13 cellular contexts compared by ENCODE assay signal in the genomic region with DNA sequence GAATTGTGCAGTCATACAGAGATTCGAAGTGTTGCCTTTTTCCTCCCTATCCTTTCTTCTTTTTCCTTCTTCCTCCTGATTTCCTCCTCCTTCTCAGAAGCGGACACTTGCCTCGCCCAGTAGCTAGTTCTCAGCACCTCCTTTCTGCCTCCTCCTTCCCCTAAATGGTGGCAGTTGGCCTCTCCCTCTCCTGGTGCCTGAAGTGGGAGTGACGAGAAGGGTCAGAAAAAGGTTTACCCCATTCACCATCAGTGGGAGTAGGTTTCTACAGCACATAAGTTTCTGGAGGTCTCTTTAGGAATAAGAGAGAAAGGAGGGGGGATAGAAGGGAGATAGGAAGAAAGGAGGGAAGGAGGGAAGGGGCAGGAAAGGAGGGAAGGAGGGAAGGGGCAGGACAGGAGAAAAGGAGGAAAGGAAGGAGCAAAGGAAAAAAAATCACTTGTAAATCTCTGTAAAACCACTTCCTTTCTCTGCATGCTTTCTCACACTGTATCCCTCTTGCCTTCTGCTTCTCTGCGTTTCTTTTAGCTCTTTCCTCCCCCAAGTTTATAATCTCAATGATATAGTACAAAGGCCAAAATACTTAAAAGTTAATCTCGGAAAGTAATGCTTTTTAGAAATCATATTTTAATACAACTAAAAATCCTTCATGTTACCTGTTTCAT. TPM values are rescaled to one million over a fixed set of nuclear protein-coding genes. Genes with fewer than 3 reads are reported as not detected.
DNase-seq lines count a peak whose midpoint lies in the region; ATAC-seq, FAIRE-seq and TF ChIP-seq lines count a peak whose summit lies in the region.
"Had no signal": no experiment of that assay in that cellular context is flagged by ENCODE, and none has a peak within 500 bp of the region (broad histone marks: within the 10 kb centered on the region; RNA-seq: fewer than 3 reads in every experiment).

No MANE protein-coding gene starts in this region.

- CTCF ChIA-PET in T-cell (lab: Charles Lee) = interaction anchor here (0.5 to 3.1 kb wide), 27 partner anchors 11 to 599 kb away, joined by 3 to 44 read pairs (median 5); a partner anchor contains a TSS

- no peaks in the 10 kb centered on the region for H3K27me3 ChIP-seq in skeletal muscle tissue (ENCODE audit: control insufficient read depth in 3 of 3, insufficient read depth in 3 of 3, low read length in 3 of 3)
- H3K27me3 ChIP-seq: left lung had no signal

- peak overlapping the region; percentile 82 to 87 for H3K27ac Mint-ChIP-seq in T-cell
- H3K27ac Mint-ChIP-seq in immature natural killer cell = no peak overlapping the region

- peak overlapping the region; percentile 56 for H3K27ac ChIP-seq in skeletal muscle tissue (ENCODE audit: low read depth, low read length)
- H3K27ac ChIP-seq: PC-9 had no signal

- DNase-seq in Daoy (ENCODE audit: low read depth) = peak; percentile 52
- no peak for DNase-seq in T-cell
- DNase-seq in immature natural killer cell = no peak
- no peak for DNase-seq in mucosa of gallbladder (ENCODE audit: low spot score)
- no peak for DNase-seq in D721Med (ENCODE audit: insufficient read length, low spot score)
- DNase-seq in mesenteric fat pad (ENCODE audit: low spot score) = no peak
- no peak for DNase-seq in foreskin fibroblast
- DNase-seq: stimulated activated CD4-positive, alpha-beta T cell treated with anti-CD3 and anti-CD28 coated beads, Interleukin-1b, Interleukin-23, amount 100 ng/mL, for 48 hours had no signal

- TF ChIP-seq CTCF in D721Med (IDR thresholded peaks at IDR 0.05; ENCODE audit: insufficient read depth, missing control alignments) (no peak), foreskin fibroblast (IDR thresholded peaks at IDR 0.05; ENCODE audit: low read depth, low read length) (no peak)

- H3K4me3 ChIP-seq in skeletal muscle tissue (ENCODE audit: low read length in 3 of 3) (no peak overlapping the region), foreskin fibroblast (ENCODE audit: low read depth in 1 of 2, low read length in 2 of 2) (no peak overlapping the region)
- H3K4me3 ChIP-seq: left lung, PC-9 had no signal

- H3K4me1 ChIP-seq in skeletal muscle tissue (ENCODE audit: control insufficient read depth in 3 of 3, insufficient read depth in 3 of 3, low read length in 3 of 3) = peaks cover 2 to 4% (median 3%) of the 10 kb centered on the region in 3 donors

- peak overlapping the region in 1 of 3 donors; percentile 8 for H3K9ac ChIP-seq in skeletal muscle tissue (ENCODE audit: low read depth in 1 of 3, low read length in 3 of 3)

- no peaks in the 10 kb centered on the region for H3K27me3 Mint-ChIP-seq in T-cell
- peaks cover 0 to 5% (median 2%) of the 10 kb centered on the region in 3 donors for H3K27me3 Mint-ChIP-seq in immature natural killer cell (ENCODE audit: low read depth in 3 of 3)
- H3K27me3 Mint-ChIP-seq: activated CD4-positive, alpha-beta T cell treated with anti-CD3 and anti-CD28 coated beads for 36 hours had no signal

- ATAC-seq in T-cell (replicated peaks in 1 of 4) = peak in 1 of 4 experiments; percentile 37

- no peaks in the 10 kb centered on the region for H3K9me3 ChIP-seq in skeletal muscle tissue (ENCODE audit: control insufficient read depth in 3 of 3, low read length in 3 of 3)
- H3K9me3 ChIP-seq: left lung had no signal

- no peaks in the 10 kb centered on the region for H3K9me3 Mint-ChIP-seq in T-cell
- H3K9me3 Mint-ChIP-seq in immature natural killer cell = no peaks in the 10 kb centered on the region

- FAIRE-seq in D721Med (lab: Jason Lieb, UNC) = no peak

- H3K4me1 Mint-ChIP-seq in T-cell = peaks cover 53 to 68% (median 64%) of the 10 kb centered on the region in 3 donors
- H3K4me1 Mint-ChIP-seq in immature natural killer cell = peaks cover 47 to 58% of the 10 kb centered on the region in 2 donors

- H3K36me3 Mint-ChIP-seq in T-cell (no peaks in the 10 kb centered on the region), immature natural killer cell (peaks cover 0 to 5% (median 0%) of the 10 kb centered on the region in 3 donors)

- H3K4me3 Mint-ChIP-seq in T-cell = peak overlapping the region in 1 of 3 donors; percentile 61
- H3K4me3 Mint-ChIP-seq in immature natural killer cell = peak overlapping the region in 3 of 5 donors; percentile 17 to 27 (median 24)

- POLR2A ChIA-PET in T-cell (lab: Charles Lee) = interaction anchor here (1.0 to 1.4 kb wide), 2 partner anchors 12 to 41 kb away, joined by 3 read pairs; no protein-coding TSS in a partner anchor

- H3K36me3 ChIP-seq in skeletal muscle tissue (ENCODE audit: control insufficient read depth in 3 of 3, insufficient read depth in 3 of 3, low read length in 3 of 3) = no peaks in the 10 kb centered on the region
- H3K36me3 ChIP-seq: left lung had no signal

RNA-seq across cellular contexts. Expression of a gene that starts 20.3 kb away (rescaled TPM):
- total RNA-seq in Daoy (2014; rRNA removed; shearing (Covaris generic)) = not detected in 2 replicates
- not detected for total RNA-seq in T-cell
- polyA plus RNA-seq in immature natural killer cell = not detected
- total RNA-seq in skeletal muscle tissue = 44.4 TPM
- not detected for total RNA-seq in mucosa of gallbladder
- total RNA-seq in mesenteric fat pad = not detected
- total RNA-seq: activated CD4-positive, alpha-beta T cell treated with anti-CD3 and anti-CD28 coated beads for 36 hours; epithelial cell of proximal tubule; left lung; PC-9 had no signal

RNA-seq across cellular contexts. Expression of a gene that starts 43.7 kb away (rescaled TPM):
- 23.4 and 25.3 TPM in 2 replicates for total RNA-seq in Daoy (2014; rRNA removed; shearing (Covaris generic))
- total RNA-seq in T-cell = 10 to 100 TPM; 26.9 to 39.0 (median 34.5) TPM
- polyA plus RNA-seq in immature natural killer cell = 10 to 100 TPM; 77.1 to 90.0 (median 83.4) TPM
- 25.6 TPM for total RNA-seq in skeletal muscle tissue
- 36.3 TPM for total RNA-seq in mucosa of gallbladder
- 16.6 TPM for total RNA-seq in mesenteric fat pad

Comparison
In these comparisons a context has a peak if more than half of its experiments do, and no peak if none do; other contexts are left out.
1. H3K27ac Mint-ChIP-seq: peak in T-cell (2 of 2); none in immature natural killer cell (0 of 6).
2. RNA of a gene that starts 20.3 kb away (total RNA-seq): 44.4 TPM in skeletal muscle tissue (single experiment); not detected in Daoy, not detected in T-cell, not detected in mucosa of gallbladder (single experiment) and not detected in mesenteric fat pad (single experiment); every median in the first group is over 10 times any median in the second.